8 cellular contexts compared by ENCODE assay signal in genomic region chrX:129553619-129554288, GRCh38.
DNase-seq lines count a peak whose midpoint lies in the region; ATAC-seq lines count a peak whose summit lies in the region.

No MANE protein-coding gene starts in this region.

- ATAC-seq in GM19438 (IDR thresholded peaks at IDR 0.05; ENCODE audit: low read depth, unreplicated experiment) (peak; percentile 95), HG02970 (IDR thresholded peaks at IDR 0.05; ENCODE audit: low FRiP score, unreplicated experiment) (peak; percentile 78)

- DNase-seq in GF-D8 (lab: John Stamatoyannopoulos, UW) = peak; percentile 2
- peak; percentile 63 for DNase-seq in MV-4-11 (lab: John Stamatoyannopoulos, UW)
- no peak for DNase-seq in DMS79 (lab: John Stamatoyannopoulos, UW)
- no peak for DNase-seq in DMS79 treated with DMSO at 0.1 percent for 48 hours (lab: John Stamatoyannopoulos, UW)
- no peak for DNase-seq in Ammon's horn (ENCODE audit: low spot score)
- DNase-seq in SW480 (ENCODE audit: low spot score) = no peak

Comparison
In these comparisons a context has a peak if more than half of its experiments do, and no peak if none do; other contexts are left out.
1. DNase-seq: peak in GF-D8 (single experiment) and MV-4-11 (single experiment); none in DMS79 (single experiment), DMS79 treated with DMSO at 0.1 percent for 48 hours (single experiment), Ammon's horn (single experiment) and SW480 (single experiment).